8 cellular contexts compared by ENCODE assay signal in genomic region chrX:130402211-130402684, GRCh38. TPM values are rescaled to one million over a fixed set of nuclear protein-coding genes. Genes with fewer than 3 reads are reported as not detected.
DNase-seq lines count a peak whose midpoint lies in the region; ATAC-seq and TF ChIP-seq lines count a peak whose summit lies in the region.

No MANE protein-coding gene starts in this region.

- H3K36me3 ChIP-seq in A673 (ENCODE audit: insufficient read depth, low read length, poor library complexity, severe bottlenecking): no peaks in the 10 kb centered on the region
- no peaks in the 10 kb centered on the region for H3K36me3 ChIP-seq in mucosa of descending colon (ENCODE audit: low read depth)

- intact Hi-C loops in A673 (cut with micrococcal nuclease; ENCODE audit: unreplicated experiment): no loop called here
- intact Hi-C loops in mucosa of descending colon (cut with DNase I, micrococcal nuclease): no loop called here

- ATAC-seq in HG03045 (IDR thresholded peaks at IDR 0.05; ENCODE audit: unreplicated experiment) (peak; percentile 19), mucosa of descending colon (peak; percentile 45)

- H3K4me1 ChIP-seq in A673 (ENCODE audit: insufficient read depth, low read length, poor library complexity, severe bottlenecking): no peaks in the 10 kb centered on the region
- H3K4me1 ChIP-seq in mucosa of descending colon (ENCODE audit: low read depth): peaks cover 7% of the 10 kb centered on the region

- TSS peak; percentile 62 for BruUV-seq in A673 (replicated peaks; lab: Mats Ljungman, UMichigan)

- peaks cover 4% of the 10 kb centered on the region for H3K27me3 ChIP-seq in A673 (replicated peaks; ENCODE audit: insufficient read depth, low read depth, low read length, poor library complexity)

- H3K27me3 Mint-ChIP-seq in brain: peaks cover 7% of the 10 kb centered on the region

- TF ChIP-seq CTCF in A673 (conservative IDR thresholded peaks at IDR 0.05; ENCODE audit: low read depth, low read length): no peak
- no peak for TF ChIP-seq CTCF in brain (conservative IDR thresholded peaks at IDR 0.05)
- no peak for TF ChIP-seq CTCF in mucosa of descending colon (IDR thresholded peaks at IDR 0.05)

- H3K9me3 Mint-ChIP-seq in brain: peaks cover 0 to 8% (median 0%) of the 10 kb centered on the region in 5 experiments

- no peaks in the 10 kb centered on the region for H3K9me3 ChIP-seq in A673 (ENCODE audit: low read depth, low read length, poor library complexity, severe bottlenecking)
- no peaks in the 10 kb centered on the region for H3K9me3 ChIP-seq in mucosa of descending colon

- H3K36me3 Mint-ChIP-seq in brain: peaks cover 9% of the 10 kb centered on the region

- CTCF ChIA-PET in A673 (lab: Charles Lee): no interaction called here

- H3K27ac ChIP-seq in A673 (ENCODE audit: low read depth, low read length, poor library complexity, severe bottlenecking): peak overlapping the region; percentile 74

- peak overlapping the region; percentile 74 for H3K4me3 ChIP-seq in A673 (ENCODE audit: low read depth, low read length, poor library complexity, severe bottlenecking)
- H3K4me3 ChIP-seq in mucosa of descending colon: peak overlapping the region; percentile 28

- POLR2A ChIA-PET in A673 (lab: Charles Lee; ENCODE audit: low non-redundant PET): no interaction called here

- H3K4me1 Mint-ChIP-seq in brain: no peaks in the 10 kb centered on the region

- peak overlapping the region; percentile 87 to 99 (median 92) for H3K4me3 Mint-ChIP-seq in brain

- peak overlapping the region; percentile 28 to 96 (median 61) for H3K27ac Mint-ChIP-seq in brain

- DNase-seq in A673 (ENCODE audit: low spot score): no peak
- DNase-seq in mucosa of descending colon: no peak
- no peak for DNase-seq in HT-29 (ENCODE audit: low spot score)
- no peak for DNase-seq in NK-92 (lab: John Stamatoyannopoulos, UW; ENCODE audit: unreplicated experiment)
- no peak for DNase-seq in mucosa of gallbladder (ENCODE audit: low spot score)
- no peak for DNase-seq in DMS79 treated with DMSO at 0.1 percent for 48 hours (lab: John Stamatoyannopoulos, UW)

RNA-seq across cellular contexts. Expression of gene RBMX2, which starts 0.5 kb away (rescaled TPM):
- total RNA-seq in A673 (2021) (33.1 and 35.0 TPM in 2 replicates), mucosa of descending colon (10 to 100 TPM; 14.7 to 18.1 (median 15.0) TPM), mucosa of gallbladder (14.4 TPM)
- polyA plus RNA-seq in brain (ENCODE audit: insufficient read depth, low read depth, low replicate concordance): 25.9 TPM
- 16.5 and 19.5 TPM in 2 replicates for total RNA-seq in HT-29 (2014; rRNA removed; shearing (Covaris generic))

RNA-seq across cellular contexts. Expression of gene GPR119, which starts 16.8 kb away (rescaled TPM):
- total RNA-seq in A673 (2021) (not detected in 2 replicates), mucosa of descending colon (under 1 TPM in 1 of 3 donors, not detected in 2; 0.29 TPM), mucosa of gallbladder (not detected)
- polyA plus RNA-seq in brain (ENCODE audit: insufficient read depth, low read depth, low replicate concordance): not detected
- not detected in 2 replicates for total RNA-seq in HT-29 (2014; rRNA removed; shearing (Covaris generic))
